24 cellular contexts compared by ENCODE assay signal in genomic region chr12:64258576-64258975, GRCh38. TPM values are rescaled to one million over a fixed set of nuclear protein-coding genes. Genes with fewer than 3 reads are reported as not detected.
DNase-seq lines count a peak whose midpoint lies in the region; ATAC-seq and TF ChIP-seq lines count a peak whose summit lies in the region.
"Had no signal": no experiment of that assay in that cellular context is flagged by ENCODE, and none has a peak within 500 bp of the region (broad histone marks: within the 10 kb centered on the region; RNA-seq: fewer than 3 reads in every experiment).

No MANE protein-coding gene starts in this region.

- H3K4me3 ChIP-seq in GM23338: no peak overlapping the region
- H3K4me3 ChIP-seq in SJCRH30: no peak overlapping the region
- H3K4me3 ChIP-seq: BLaER1 had no signal

- H3K79me2 ChIP-seq in GM23338 (replicated peaks; ENCODE audit: insufficient read depth): no peaks in the 10 kb centered on the region

- H3K9me3 Mint-ChIP-seq in GM23338: no peaks in the 10 kb centered on the region
- H3K9me3 Mint-ChIP-seq in immature natural killer cell: no peaks in the 10 kb centered on the region
- H3K9me3 Mint-ChIP-seq in activated T-cell treated with anti-CD3 and anti-CD28 coated beads, Interleukin-2, amount 50 U/mL, for 72 hours: no peaks in the 10 kb centered on the region
- H3K9me3 Mint-ChIP-seq: CD4-positive, alpha-beta memory T cell; IgD-negative memory B cell; T-helper 2 cell treated with Interferon-gamma antibody and Interleukin-4, amounts not matched to agents 5 μg/mL and 100 μg/mL, for 36 hours had no signal

- peak; percentile 4 for DNase-seq in NCI-H82 (lab: John Stamatoyannopoulos, UW)
- DNase-seq in NCI-H82 treated with DMSO at 0.1 percent for 48 hours (lab: John Stamatoyannopoulos, UW; ENCODE audit: unreplicated experiment): no peak
- peak; percentile 20 for DNase-seq in GM23338 (ENCODE audit: low spot score)
- peak; percentile 49 to 64 for DNase-seq in SJCRH30
- peak; percentile 38 for DNase-seq in myocyte (ENCODE audit: low read depth)
- DNase-seq in immature natural killer cell: no peak
- DNase-seq in effector CD8-positive, alpha-beta T cell (lab: John Stamatoyannopoulos, UW): no peak
- DNase-seq in activated T-cell treated with anti-CD3 and anti-CD28 coated beads, Interleukin-2, amount 50 U/mL, for 72 hours: no peak
- DNase-seq: Calu3; CD4-positive, alpha-beta memory T cell; GF-D8; H7; Karpas-422; MM.1S; NCI-H1092; NCI-H1436 treated with DMSO at 0.1 percent for 48 hours; NCI-H2081; NCI-H524 treated with DMSO at 0.1 percent for 48 hours; OCI-M1; Right ventricle myocardium superior; SK-N-SH had no signal

- H3K36me3 Mint-ChIP-seq in GM23338 (ENCODE audit: low read depth) (no peaks in the 10 kb centered on the region), immature natural killer cell (no peaks in the 10 kb centered on the region)
- no peaks in the 10 kb centered on the region for H3K36me3 Mint-ChIP-seq in activated T-cell treated with anti-CD3 and anti-CD28 coated beads, Interleukin-2, amount 50 U/mL, for 72 hours (ENCODE audit: insufficient read depth in 2 of 2)
- H3K36me3 Mint-ChIP-seq: CD4-positive, alpha-beta memory T cell; IgD-negative memory B cell had no signal

- H3F3A ChIP-seq in GM23338 (replicated peaks; ENCODE audit: low read depth): no peaks in the 10 kb centered on the region

- H4K20me1 ChIP-seq in GM23338 (replicated peaks; ENCODE audit: insufficient read depth): no peaks in the 10 kb centered on the region
- H4K20me1 ChIP-seq: BLaER1 had no signal

- no peak for ATAC-seq in GM23338
- ATAC-seq in activated T-cell treated with anti-CD3 and anti-CD28 coated beads, Interleukin-2, amount 50 U/mL, for 72 hours (replicated peaks in 1 of 2): no peak

- no peaks in the 10 kb centered on the region for H3K4me1 Mint-ChIP-seq in GM23338
- H3K4me1 Mint-ChIP-seq in immature natural killer cell: peaks cover 11 to 13% of the 10 kb centered on the region in 2 donors
- H3K4me1 Mint-ChIP-seq in activated T-cell treated with anti-CD3 and anti-CD28 coated beads, Interleukin-2, amount 50 U/mL, for 72 hours (ENCODE audit: low read depth): no peaks in the 10 kb centered on the region
- H3K4me1 Mint-ChIP-seq: IgD-negative memory B cell had no signal

- no peaks in the 10 kb centered on the region for H3K4me1 ChIP-seq in GM23338 (ENCODE audit: insufficient read depth)
- H3K4me1 ChIP-seq in SJCRH30: no peaks in the 10 kb centered on the region; the same call in 1 of the 2 replicates
- H3K4me1 ChIP-seq: BLaER1 had no signal

- H3K4me3 Mint-ChIP-seq in GM23338 (no peak overlapping the region), immature natural killer cell (no peak overlapping the region)
- no peak overlapping the region for H3K4me3 Mint-ChIP-seq in activated T-cell treated with anti-CD3 and anti-CD28 coated beads, Interleukin-2, amount 50 U/mL, for 72 hours
- H3K4me3 Mint-ChIP-seq: CD4-positive, alpha-beta memory T cell; IgD-negative memory B cell; T-helper 2 cell treated with Interferon-gamma antibody and Interleukin-4, amounts not matched to agents 5 μg/mL and 100 μg/mL, for 36 hours had no signal

- H3K9me3 ChIP-seq in SJCRH30 (replicated peaks): no peaks in the 10 kb centered on the region
- H3K9me3 ChIP-seq: BLaER1, SK-N-SH had no signal

- no peak overlapping the region for H2AFZ ChIP-seq in GM23338

- H3K27me3 Mint-ChIP-seq in GM23338 (ENCODE audit: insufficient read depth, low read depth, poor library complexity) (peaks cover 3% of the 10 kb centered on the region), immature natural killer cell (ENCODE audit: low read depth in 3 of 3) (peaks cover 0 to 4% (median 0%) of the 10 kb centered on the region in 3 donors)
- H3K27me3 Mint-ChIP-seq in activated T-cell treated with anti-CD3 and anti-CD28 coated beads, Interleukin-2, amount 50 U/mL, for 72 hours (ENCODE audit: low read depth): no peaks in the 10 kb centered on the region

- no peak overlapping the region for H3K4me2 ChIP-seq in GM23338
- H3K4me2 ChIP-seq: BLaER1, SK-N-SH had no signal

- H3K27ac ChIP-seq in GM23338 (ENCODE audit: low read depth): no peak overlapping the region
- no peak overlapping the region for H3K27ac ChIP-seq in SJCRH30
- H3K27ac ChIP-seq: BLaER1 had no signal

- H3K27ac Mint-ChIP-seq in GM23338: no peak overlapping the region
- no peak overlapping the region for H3K27ac Mint-ChIP-seq in immature natural killer cell
- no peak overlapping the region for H3K27ac Mint-ChIP-seq in activated T-cell treated with anti-CD3 and anti-CD28 coated beads, Interleukin-2, amount 50 U/mL, for 72 hours
- H3K27ac Mint-ChIP-seq: CD4-positive, alpha-beta memory T cell; IgD-negative memory B cell; T-helper 2 cell treated with Interferon-gamma antibody and Interleukin-4, amounts not matched to agents 5 μg/mL and 100 μg/mL, for 36 hours had no signal

- H3K27me3 ChIP-seq in GM23338 (ENCODE audit: insufficient read depth) (no peaks in the 10 kb centered on the region), SJCRH30 (no peaks in the 10 kb centered on the region)
- H3K27me3 ChIP-seq: BLaER1 had no signal

- no peak for TF ChIP-seq CTCF in GM23338 (conservative IDR thresholded peaks at IDR 0.05; ENCODE audit: low read depth in 2 of 2)

- no peaks in the 10 kb centered on the region for H3K9me2 ChIP-seq in GM23338 (ENCODE audit: insufficient read depth)
- H3K9me2 ChIP-seq: SK-N-SH had no signal

- H3K36me3 ChIP-seq in GM23338 (ENCODE audit: insufficient read depth): no peaks in the 10 kb centered on the region
- no peaks in the 10 kb centered on the region for H3K36me3 ChIP-seq in SJCRH30
- H3K36me3 ChIP-seq: BLaER1 had no signal

TF ChIP-seq in GM23338, 12 proteins besides CTCF, POLR2A, EP300 and RAD21 (continues in another document):
- TF ChIP-seq POLR2AphosphoS5 (IDR thresholded peaks at IDR 0.05; ENCODE audit: low read depth) (no peak), NANOG (IDR thresholded peaks at IDR 0.05; ENCODE audit: borderline replicate concordance) (no peak), ZNF331 (CRISPR knock-in tag; IDR thresholded peaks at IDR 0.05; ENCODE audit: low read depth) (no peak), ZNF462 (CRISPR knock-in tag; IDR thresholded peaks at IDR 0.05) (no peak)

RNA-seq across cellular contexts. Expression of gene KICS2, which starts 36.5 kb away (rescaled TPM):
- total RNA-seq in GM23338 (2014; rRNA removed; shearing (Covaris generic)): 10.5 TPM in 2 replicates
- polyA plus RNA-seq in GM23338 (2016; fragmentation: Nextera tagmentation; extraction: Ambion mirVana): 7.6 and 8.1 TPM in 2 replicates
- 8.6 and 9.7 TPM in 2 replicates for total RNA-seq in SJCRH30 (2014; rRNA removed; shearing (Covaris generic))
- 7.2 and 8.5 TPM in 2 replicates for total RNA-seq in myocyte
- polyA plus RNA-seq in myocyte (2012): 3.2 TPM
- polyA plus RNA-seq in immature natural killer cell: 10 to 100 TPM in 1 of 3 donors, 1 to 10 TPM in 2; 4.4 to 11.3 (median 6.4) TPM
- 10 to 100 TPM; 11.6 to 17.1 TPM for total RNA-seq in activated T-cell treated with anti-CD3 and anti-CD28 coated beads, Interleukin-2, amount 50 U/mL, for 72 hours

Comparison
In these comparisons a context has a peak if more than half of its experiments do, and no peak if none do; other contexts are left out.
1. DNase-seq: peak in NCI-H82 (single experiment), GM23338 (single experiment), SJCRH30 (2 of 2) and myocyte (single experiment); none in NCI-H82 treated with DMSO at 0.1 percent for 48 hours (single experiment), immature natural killer cell (0 of 3), effector CD8-positive, alpha-beta T cell (single experiment) and activated T-cell treated with anti-CD3 and anti-CD28 coated beads, Interleukin-2, amount 50 U/mL, for 72 hours (0 of 2).